8 cellular contexts compared by ENCODE assay signal in genomic region chr17:66302761-66303626, GRCh38. TPM values are rescaled to one million over a fixed set of nuclear protein-coding genes. Genes with fewer than 3 reads are reported as not detected.
DNase-seq lines count a peak whose midpoint lies in the region; ATAC-seq and TF ChIP-seq lines count a peak whose summit lies in the region.

No MANE protein-coding gene starts in this region.

- H3K4me3 Mint-ChIP-seq in activated CD4-positive, alpha-beta T cell treated with anti-CD3 and anti-CD28 coated beads for 36 hours: peak overlapping the region; percentile 97

- DNase-seq in Caki2 (ENCODE audit: low read depth) (peak; percentile 61), LoVo (ENCODE audit: low spot score) (peak; percentile 41), coronary artery (ENCODE audit: low spot score) (no peak), left colon (peak; percentile 75 to 76), MV-4-11 (lab: John Stamatoyannopoulos, UW) (no peak)
- peak; percentile 69 for DNase-seq in activated CD4-positive, alpha-beta T cell treated with anti-CD3 and anti-CD28 coated beads for 36 hours
- DNase-seq in stimulated activated CD4-positive, alpha-beta T cell treated with anti-CD3 and anti-CD28 coated beads, Interleukin-15, amount 100 ng/mL, for 1 hour (ENCODE audit: low read depth in 1 of 2, low spot score in 1 of 2): peak; percentile 6 to 17

- CTCF ChIA-PET in activated CD4-positive, alpha-beta T cell treated with anti-CD3 and anti-CD28 coated beads for 36 hours (lab: Charles Lee): interaction anchor here (0.6 to 1.9 kb wide), 3 partner anchors 11 to 356 kb away, joined by 3 to 7 read pairs (median 4); no protein-coding TSS in a partner anchor

- ATAC-seq in GM21619 (IDR thresholded peaks at IDR 0.05; ENCODE audit: unreplicated experiment) (peak; percentile 35), left colon (peak; percentile 59)
- ATAC-seq in activated CD4-positive, alpha-beta T cell treated with anti-CD3 and anti-CD28 coated beads for 36 hours: peak; percentile 24

- H3K4me1 Mint-ChIP-seq in activated CD4-positive, alpha-beta T cell treated with anti-CD3 and anti-CD28 coated beads for 36 hours: peaks cover 52% of the 10 kb centered on the region

- H3K9me3 Mint-ChIP-seq in activated CD4-positive, alpha-beta T cell treated with anti-CD3 and anti-CD28 coated beads for 36 hours (ENCODE audit: low read depth): no peaks in the 10 kb centered on the region

- no peak for TF ChIP-seq CTCF in coronary artery (IDR thresholded peaks at IDR 0.05)

- peak overlapping the region; percentile 55 to 93 for H3K27ac ChIP-seq in coronary artery

- H3K36me3 Mint-ChIP-seq in activated CD4-positive, alpha-beta T cell treated with anti-CD3 and anti-CD28 coated beads for 36 hours (ENCODE audit: low read depth): peaks cover 35% of the 10 kb centered on the region

- POLR2A ChIA-PET in activated CD4-positive, alpha-beta T cell treated with anti-CD3 and anti-CD28 coated beads for 36 hours (lab: Charles Lee): interaction anchor here (0.5 to 1.9 kb wide), 2 partner anchors 10 to 94 kb away, joined by 3 to 8 read pairs; no protein-coding TSS in a partner anchor

- no peaks in the 10 kb centered on the region for H3K27me3 Mint-ChIP-seq in activated CD4-positive, alpha-beta T cell treated with anti-CD3 and anti-CD28 coated beads for 36 hours

- intact Hi-C loops in activated CD4-positive, alpha-beta T cell treated with anti-CD3 and anti-CD28 coated beads for 36 hours (cut with DNase I, micrococcal nuclease): loop anchor here in 1 of 2 experiments (1.0 to 10.0 kb wide), 9 partner anchors 48 to 1952 kb away; partner anchors contain the start of genes CEP112, GNA13 and PSMD12
- intact Hi-C loops in left colon (cut with DNase I, micrococcal nuclease): no loop called here

- H3K27ac Mint-ChIP-seq in activated CD4-positive, alpha-beta T cell treated with anti-CD3 and anti-CD28 coated beads for 36 hours: peak overlapping the region; percentile 100

- peak overlapping the region; percentile 93 for H3K4me3 ChIP-seq in coronary artery

- in situ Hi-C loops in Caki2 (cut with HindIII; ENCODE audit: low pct_unique_long_range_greater_than_20kb, low sequenced_read_pairs): no loop called here

RNA-seq across cellular contexts. Expression of gene PRKCA, which starts 0.6 kb away (rescaled TPM):
- total RNA-seq in Caki2 (2014; rRNA removed; shearing (Covaris generic); ENCODE audit: low replicate concordance): 26.8 and 28.6 TPM in 2 replicates
- total RNA-seq in activated CD4-positive, alpha-beta T cell treated with anti-CD3 and anti-CD28 coated beads for 36 hours: 10 to 100 TPM; 73.3 to 77.0 TPM
- 10 to 100 TPM; 43.0 to 53.0 TPM for total RNA-seq in left colon

Comparison
In these comparisons a context has a peak if more than half of its experiments do, and no peak if none do; other contexts are left out.
1. DNase-seq: peak in Caki2 (single experiment), LoVo (single experiment), activated CD4-positive, alpha-beta T cell treated with anti-CD3 and anti-CD28 coated beads for 36 hours (single experiment), left colon (2 of 2) and stimulated activated CD4-positive, alpha-beta T cell treated with anti-CD3 and anti-CD28 coated beads, Interleukin-15, amount 100 ng/mL, for 1 hour (2 of 2); none in coronary artery (single experiment) and MV-4-11 (single experiment).
2. Peak in every context shown above with its lines, with median percentiles within 50 percentile points of each other: ATAC-seq.